ENCODE assay signal across 8 cellular contexts in genomic region chr1:208238710-208239517, GRCh38. TPM values are rescaled to one million over a fixed set of nuclear protein-coding genes. Genes with fewer than 3 reads are reported as not detected.
DNase-seq lines count a peak whose midpoint lies in the region; ATAC-seq and TF ChIP-seq lines count a peak whose summit lies in the region.

No MANE protein-coding gene starts in this region.

- H3K27ac Mint-ChIP-seq in T-helper 17 cell, result no peak overlapping the region
- no peak overlapping the region for H3K27ac Mint-ChIP-seq in osteocyte (ENCODE audit: unreplicated experiment)

- peaks cover 15% of the 10 kb centered on the region for H3K4me1 Mint-ChIP-seq in T-helper 17 cell
- peaks cover 80% of the 10 kb centered on the region for H3K4me1 Mint-ChIP-seq in osteocyte (ENCODE audit: unreplicated experiment)

- peaks cover 2% of the 10 kb centered on the region for H3K36me3 Mint-ChIP-seq in T-helper 17 cell (ENCODE audit: low read depth)
- no peaks in the 10 kb centered on the region for H3K36me3 Mint-ChIP-seq in osteocyte (ENCODE audit: unreplicated experiment)

- H3K9me3 ChIP-seq in T-helper 17 cell (ENCODE audit: control insufficient read depth, low read length, poor library complexity, severe bottlenecking), result no peaks in the 10 kb centered on the region

- no peaks in the 10 kb centered on the region for H3K9me3 Mint-ChIP-seq in osteocyte (ENCODE audit: unreplicated experiment)

- H3K4me3 ChIP-seq in Jurkat, Clone E6-1 (ENCODE audit: low read length), result no peak overlapping the region
- H3K4me3 ChIP-seq in fibroblast of the aortic adventitia (ENCODE audit: low read depth, low read length), result peak overlapping the region; percentile 11

- H3K27me3 Mint-ChIP-seq in T-helper 17 cell, result peaks cover 73% of the 10 kb centered on the region
- H3K27me3 Mint-ChIP-seq in osteocyte (ENCODE audit: unreplicated experiment), result no peaks in the 10 kb centered on the region

- no peak overlapping the region for H3K4me3 Mint-ChIP-seq in T-helper 17 cell
- H3K4me3 Mint-ChIP-seq in osteocyte (ENCODE audit: unreplicated experiment), result peak overlapping the region; percentile 41

- ATAC-seq in T-helper 17 cell, result peak; percentile 62
- no peak for ATAC-seq in GM19452 (IDR thresholded peaks at IDR 0.05; ENCODE audit: unreplicated experiment)

- TF ChIP-seq CTCF in fibroblast of the aortic adventitia (IDR thresholded peaks at IDR 0.05; ENCODE audit: insufficient read depth, low read length) (peak; percentile 93), osteocyte (IDR thresholded peaks at IDR 0.05) (peak; percentile 85)

- DNase-seq in NCI-H345 (lab: John Stamatoyannopoulos, UW) (peak; percentile 24), NCI-H345 treated with DMSO at 0.1 percent for 48 hours (lab: John Stamatoyannopoulos, UW; ENCODE audit: unreplicated experiment) (no peak), T-helper 17 cell (no peak), fibroblast of the aortic adventitia (ENCODE audit: low read depth) (peak; percentile 77), osteocyte (ENCODE audit: extremely low spot score, unreplicated experiment) (no peak)
- DNase-seq in Jurkat, Clone E6-1 (ENCODE audit: low read depth, low spot score), result peak; percentile 14
- DNase-seq in activated naive CD4-positive, alpha-beta T cell treated with anti-CD3 and anti-CD28 coated beads, Interleukin-2, amount 50 U/mL, for 16 hours, result no peak

RNA-seq across cellular contexts. Expression of gene PLXNA2, which starts 5.3 kb away (rescaled TPM):
- polyA plus RNA-seq in Jurkat, Clone E6-1 (2012; ENCODE audit: insufficient read depth, insufficient read length), result not detected
- total RNA-seq in T-helper 17 cell, result 1 to 10 TPM; 1.0 to 2.2 TPM
- 4.3 and 8.0 TPM in 2 replicates for total RNA-seq in fibroblast of the aortic adventitia (ENCODE audit: low replicate concordance)
- total RNA-seq in osteocyte, result 19.5 and 20.5 TPM in 2 replicates

Comparison
In these comparisons a context has a peak if more than half of its experiments do, and no peak if none do; other contexts are left out.
1. DNase-seq: peak in NCI-H345 (single experiment), Jurkat, Clone E6-1 (single experiment) and fibroblast of the aortic adventitia (single experiment); none in NCI-H345 treated with DMSO at 0.1 percent for 48 hours (single experiment), T-helper 17 cell (0 of 3), osteocyte (single experiment) and activated naive CD4-positive, alpha-beta T cell treated with anti-CD3 and anti-CD28 coated beads, Interleukin-2, amount 50 U/mL, for 16 hours (single experiment).